In genomic region chr20:64049887-64050260, GRCh38 we compare ENCODE assay signal across 1 cellular context.
TF ChIP-seq lines count a peak whose summit lies in the region.

No MANE protein-coding gene starts in this region.

TF ChIP-seq in HepG2, 621 proteins besides CTCF, POLR2A, EP300 and RAD21 (continued from another document and continues in another):
- TF ChIP-seq ARID3A (IDR thresholded peaks at IDR 0.05; ENCODE audit: low read depth, low read length) (no peak), MTF2 (CRISPR knock-in tag; IDR thresholded peaks at IDR 0.05; ENCODE audit: borderline replicate concordance) (peak; percentile 80; the same call in 1 of the 2 replicates), ZNF879 (CRISPR knock-in tag; IDR thresholded peaks at IDR 0.05) (peak; percentile 35; the same call in 1 of the 2 replicates), NBN (conservative IDR thresholded peaks at IDR 0.05) (no peak), PATZ1 (CRISPR knock-in tag; IDR thresholded peaks at IDR 0.05) (peak; percentile 93), ZNF704 (CRISPR knock-in tag; IDR thresholded peaks at IDR 0.05; ENCODE audit: borderline replicate concordance) (no peak; the same call in 1 of the 2 replicates), ZNF30 (CRISPR knock-in tag; IDR thresholded peaks at IDR 0.05) (peak; percentile 69; the same call in 1 of the 2 replicates), SIN3A (IDR thresholded peaks at IDR 0.05; ENCODE audit: borderline replicate concordance, low read depth, low read length) (peak; percentile 64; the same call in 1 of the 2 replicates), NCOA1 (CRISPR knock-in tag; IDR thresholded peaks at IDR 0.05) (0 out of 2 replicates have a peak, but pooled peaks have one; percentile 87), DRAP1 (CRISPR knock-in tag; IDR thresholded peaks at IDR 0.05) (no peak), FUBP1 (CRISPR knock-in tag; IDR thresholded peaks at IDR 0.05; ENCODE audit: borderline replicate concordance) (no peak), ZNF775 (CRISPR knock-in tag; IDR thresholded peaks at IDR 0.05; ENCODE audit: borderline replicate concordance) (peak; percentile 60; the same call in 1 of the 2 replicates), ZNF20 (CRISPR knock-in tag; IDR thresholded peaks at IDR 0.05) (0 out of 2 replicates have a peak, but pooled peaks have one; percentile 32), ZNF841 (CRISPR knock-in tag; IDR thresholded peaks at IDR 0.05; ENCODE audit: borderline replicate concordance) (no peak), HOMEZ (CRISPR knock-in tag; IDR thresholded peaks at IDR 0.05; ENCODE audit: low read depth) (no peak), HMG20A (CRISPR knock-in tag; IDR thresholded peaks at IDR 0.05; ENCODE audit: borderline replicate concordance) (no peak), HOXA5 (CRISPR knock-in tag; IDR thresholded peaks at IDR 0.05) (no peak), MTERF4 (CRISPR knock-in tag; IDR thresholded peaks at IDR 0.05) (peak; percentile 97), ARNT2 (CRISPR knock-in tag; IDR thresholded peaks at IDR 0.05; ENCODE audit: low read depth) (peak; percentile 72; the same call in 1 of the 2 replicates), ZNF709 (CRISPR knock-in tag; IDR thresholded peaks at IDR 0.05) (peak; percentile 59; the same call in 1 of the 2 replicates), RBM39 (IDR thresholded peaks at IDR 0.05; ENCODE audit: low read depth, low read length, poor library complexity, severe bottlenecking) (no peak), XBP1 (CRISPR knock-in tag; IDR thresholded peaks at IDR 0.05) (no peak), HDAC1 (CRISPR knock-in tag; IDR thresholded peaks at IDR 0.05) (no peak), PTBP1 (IDR thresholded peaks at IDR 0.05; ENCODE audit: low read depth, low read length, poor library complexity, severe bottlenecking) (peak; percentile 81), TCF12 (IDR thresholded peaks at IDR 0.05) (no peak), TCF12 (CRISPR knock-in tag; IDR thresholded peaks at IDR 0.05) (peak; percentile 48; the same call in 1 of the 2 replicates), DR1 (CRISPR knock-in tag; IDR thresholded peaks at IDR 0.05) (no peak), JUNB (CRISPR knock-in tag; IDR thresholded peaks at IDR 0.05; ENCODE audit: borderline replicate concordance) (no peak), ZNF550 (CRISPR knock-in tag; IDR thresholded peaks at IDR 0.05; ENCODE audit: borderline replicate concordance) (no peak), KDM6A (CRISPR knock-in tag; IDR thresholded peaks at IDR 0.05; ENCODE audit: low read depth) (no peak), ZNF619 (CRISPR knock-in tag; IDR thresholded peaks at IDR 0.05) (no peak), JARID2 (CRISPR knock-in tag; IDR thresholded peaks at IDR 0.05; ENCODE audit: insufficient replicate concordance) (peak; percentile 14), ATF5 (CRISPR knock-in tag; IDR thresholded peaks at IDR 0.05; ENCODE audit: low read depth) (peak; percentile 59; the same call in 1 of the 2 replicates), FOXC1 (CRISPR knock-in tag; IDR thresholded peaks at IDR 0.05; ENCODE audit: borderline replicate concordance) (peak; percentile 86; the same call in 1 of the 2 replicates), KAT2B (IDR thresholded peaks at IDR 0.05; ENCODE audit: borderline replicate concordance, low read depth, low read length) (no peak), THAP7 (CRISPR knock-in tag; IDR thresholded peaks at IDR 0.05) (no peak), ZNF383 (CRISPR knock-in tag; IDR thresholded peaks at IDR 0.05; ENCODE audit: borderline replicate concordance) (peak; percentile 67; the same call in 1 of the 2 replicates), PAXIP1 (CRISPR knock-in tag; conservative IDR thresholded peaks at IDR 0.05) (0 out of 2 replicates have a peak, but pooled peaks have one; percentile 22), HNRNPL (IDR thresholded peaks at IDR 0.05; ENCODE audit: low read depth, low read length) (no peak), TBP (CRISPR knock-in tag; IDR thresholded peaks at IDR 0.05) (no peak), ZNF761 (CRISPR knock-in tag; conservative IDR thresholded peaks at IDR 0.05) (no peak), HNRNPH1 (optimal IDR thresholded peaks at IDR 0.05; ENCODE audit: low read depth, low read length) (no peak), HINFP (CRISPR knock-in tag; IDR thresholded peaks at IDR 0.05; ENCODE audit: low read depth) (0 out of 2 replicates have a peak, but pooled peaks have one; percentile 4), ZNF121 (CRISPR knock-in tag; IDR thresholded peaks at IDR 0.05) (no peak), PRPF4 (IDR thresholded peaks at IDR 0.05; ENCODE audit: low read depth, low read length, poor library complexity, severe bottlenecking) (no peak), PCBP2 (optimal IDR thresholded peaks at IDR 0.05; ENCODE audit: low read depth, low read length, poor library complexity, severe bottlenecking) (no peak), ZNF414 (CRISPR knock-in tag; IDR thresholded peaks at IDR 0.05) (0 out of 2 replicates have a peak, but pooled peaks have one; percentile 11)
